ENCODE assay signal across 16 cellular contexts in genomic region chr11:47083913-47084312, GRCh38.
DNase-seq lines count a peak whose midpoint lies in the region; ATAC-seq, FAIRE-seq and TF ChIP-seq lines count a peak whose summit lies in the region.
"Had no signal": no experiment of that assay in that cellular context is flagged by ENCODE, and none has a peak within 500 bp of the region (broad histone marks: within the 10 kb centered on the region; RNA-seq: fewer than 3 reads in every experiment).

No MANE protein-coding gene starts in this region.

- H3K27me3 ChIP-seq in fibroblast of lung (ENCODE audit: control insufficient read depth, insufficient read depth, low read length): no peaks in the 10 kb centered on the region
- H3K27me3 ChIP-seq: BE2C, right atrium auricular region had no signal

- ATAC-seq in HG03432 (IDR thresholded peaks at IDR 0.05; ENCODE audit: unreplicated experiment) (no peak), GM21529 (IDR thresholded peaks at IDR 0.05; ENCODE audit: unreplicated experiment) (no peak)
- ATAC-seq: naive thymus-derived CD8-positive, alpha-beta T cell; stimulated activated naive CD8-positive, alpha-beta T cell treated with anti-CD3 and anti-CD28 coated beads, Interleukin-15, Interleukin-2, amounts not matched to agents 100 U/mL and 50 U/mL, for 24 hours had no signal

- no peak overlapping the region for H3K27ac ChIP-seq in fibroblast of lung (ENCODE audit: insufficient read depth, low read length)
- H3K27ac ChIP-seq: right atrium auricular region had no signal

- H3K4me3 ChIP-seq in AG04449 (ENCODE audit: low read depth, low read length): no peak overlapping the region
- H3K4me3 ChIP-seq in fibroblast of lung (replicated peaks in 1 of 4; ENCODE audit: control extremely low read depth in 1 of 4, insufficient read depth in 1 of 4, low read depth in 3 of 4, low read length in 4 of 4): no peak overlapping the region
- H3K4me3 ChIP-seq: right atrium auricular region had no signal

- CTCF ChIA-PET in AG04449 (lab: Yijun Ruan, JAX): no interaction called here

- DNase-seq in AG04449 (ENCODE audit: low read depth, low spot score) (peak; percentile 44), GM19239 (ENCODE audit: insufficient read length, low spot score) (no peak), RCC 7860 (ENCODE audit: low spot score) (no peak), fibroblast of lung (ENCODE audit: low read depth in 2 of 2) (peak; percentile 65 to 81), NCI-H187 treated with DMSO at 0.1 percent for 48 hours (lab: John Stamatoyannopoulos, UW) (no peak)
- DNase-seq in effector CD4-positive, alpha-beta T cell: no peak
- DNase-seq: activated naive CD8-positive, alpha-beta T cell treated with anti-CD3 and anti-CD28 coated beads for 36 hours; BE2C; naive thymus-derived CD8-positive, alpha-beta T cell; NCI-H1436 treated with DMSO at 0.1 percent for 48 hours; NCI-H69; SIG-M5; stimulated activated naive CD8-positive, alpha-beta T cell treated with anti-CD3 and anti-CD28 coated beads, Interleukin-15, Interleukin-2, amounts not matched to agents 100 U/mL and 50 U/mL, for 24 hours had no signal

- no peaks in the 10 kb centered on the region for H4K20me1 ChIP-seq in fibroblast of lung (ENCODE audit: control insufficient read depth, extremely low read depth, insufficient read depth, low read length)

- no peaks in the 10 kb centered on the region for H3K79me2 ChIP-seq in fibroblast of lung (ENCODE audit: control insufficient read depth, insufficient read depth, low read length)

- H3K4me1 ChIP-seq in fibroblast of lung (ENCODE audit: control insufficient read depth, extremely low read depth, insufficient read depth, low read length): peaks cover 4% of the 10 kb centered on the region
- H3K4me1 ChIP-seq: BE2C, right atrium auricular region had no signal

- POLR2A ChIA-PET in AG04449 (lab: Yijun Ruan, JAX): no interaction called here

- no peaks in the 10 kb centered on the region for H3K36me3 ChIP-seq in fibroblast of lung (ENCODE audit: control insufficient read depth, insufficient read depth, low read length)
- H3K36me3 ChIP-seq: BE2C, right atrium auricular region had no signal

- no peaks in the 10 kb centered on the region for H3K9me3 ChIP-seq in fibroblast of lung (ENCODE audit: control insufficient read depth, insufficient read depth, low read depth, low read length)
- H3K9me3 ChIP-seq: BE2C, right atrium auricular region had no signal

- no peak for TF ChIP-seq CTCF in AG04449 (IDR thresholded peaks at IDR 0.05; ENCODE audit: insufficient read depth, low read length, missing control alignments)
- no peak for TF ChIP-seq CTCF in fibroblast of lung (conservative IDR thresholded peaks at IDR 0.05 in 1 of 2, IDR thresholded peaks at IDR 0.05 in 1 of 2; ENCODE audit: low read depth in 1 of 2, low read length in 2 of 2)

- no peak overlapping the region for H3K9ac ChIP-seq in fibroblast of lung (ENCODE audit: insufficient read depth, low read length)

- FAIRE-seq in GM19239 (lab: Jason Lieb, UNC) (peak; percentile 42), RCC 7860 (lab: Jason Lieb, UNC) (peak; percentile 15)

- no peak overlapping the region for H3K4me2 ChIP-seq in fibroblast of lung (ENCODE audit: extremely low read depth, insufficient read depth, low read length)

- H2AFZ ChIP-seq in fibroblast of lung (ENCODE audit: low read length): no peak overlapping the region

Comparison
In these comparisons a context has a peak if more than half of its experiments do, and no peak if none do; other contexts are left out.
1. DNase-seq: peak in AG04449 (single experiment) and fibroblast of lung (2 of 2); none in GM19239 (single experiment), RCC 7860 (single experiment), NCI-H187 treated with DMSO at 0.1 percent for 48 hours (single experiment) and effector CD4-positive, alpha-beta T cell (single experiment).